8 cellular contexts compared by ENCODE assay signal in genomic region chr10:101001225-101002035, GRCh38. TPM values are rescaled to one million over a fixed set of nuclear protein-coding genes. Genes with fewer than 3 reads are reported as not detected.
DNase-seq lines count a peak whose midpoint lies in the region; ATAC-seq and TF ChIP-seq lines count a peak whose summit lies in the region.

No MANE protein-coding gene starts in this region.

- H3K9me3 ChIP-seq in ovary = no peaks in the 10 kb centered on the region

- TF ChIP-seq POLR2A in ovary (IDR thresholded peaks at IDR 0.05) (peak; percentile 78), GM18505 (IDR thresholded peaks at IDR 0.05; ENCODE audit: borderline replicate concordance, extremely low read depth, insufficient read depth, insufficient read length) (no peak)

- H3K27ac ChIP-seq in ovary = peak overlapping the region; percentile 99 to 100

- intact Hi-C loops in head of caudate nucleus (cut with DNase I) (no loop called here), ovary (cut with DNase I) (no loop called here)

- peak; percentile 84 for TF ChIP-seq EP300 in ovary (IDR thresholded peaks at IDR 0.05)

- H3K36me3 ChIP-seq in H7 (replicated peaks; ENCODE audit: control insufficient read depth, insufficient read depth, low read length) (peaks cover 14% of the 10 kb centered on the region), ovary (no peaks in the 10 kb centered on the region)

- H3K27me3 Mint-ChIP-seq in activated naive CD8-positive, alpha-beta T cell = no peaks in the 10 kb centered on the region

- no peak overlapping the region for H3K4me3 ChIP-seq in H7 (ENCODE audit: insufficient read depth, low read depth, low read length)
- H3K4me3 ChIP-seq in ovary = peak overlapping the region; percentile 93

- DNase-seq in H7 = peak; percentile 62
- peak; percentile 55 to 94 (median 80) for DNase-seq in head of caudate nucleus
- peak; percentile 83 to 93 (median 87) for DNase-seq in ovary
- no peak for DNase-seq in cerebellar cortex (ENCODE audit: low spot score)

- H3K27ac Mint-ChIP-seq in activated naive CD8-positive, alpha-beta T cell = peak overlapping the region; percentile 73

- no peaks in the 10 kb centered on the region for H3K36me3 Mint-ChIP-seq in activated naive CD8-positive, alpha-beta T cell

- ATAC-seq in HG03469 (IDR thresholded peaks at IDR 0.05; ENCODE audit: unreplicated experiment) (no peak), HG02973 (IDR thresholded peaks at IDR 0.05; ENCODE audit: unreplicated experiment) (no peak), GM18505 (IDR thresholded peaks at IDR 0.05; ENCODE audit: unreplicated experiment) (no peak)

- H3K4me1 Mint-ChIP-seq in activated naive CD8-positive, alpha-beta T cell (ENCODE audit: low read depth) = peaks cover 17% of the 10 kb centered on the region

- peak overlapping the region; percentile 84 for H3K4me3 Mint-ChIP-seq in activated naive CD8-positive, alpha-beta T cell

- 19 to 24% (median 20%) methylated on average over 10 of the region's 10 CpGs for WGBS in ovary, 3 donors

- H3K27me3 ChIP-seq in H7 (ENCODE audit: control insufficient read depth, insufficient read depth, low read length) (no peaks in the 10 kb centered on the region), ovary (no peaks in the 10 kb centered on the region)

- TF ChIP-seq CTCF in ovary (IDR thresholded peaks at IDR 0.05) = no peak

- no peaks in the 10 kb centered on the region for H3K9me3 Mint-ChIP-seq in activated naive CD8-positive, alpha-beta T cell (ENCODE audit: low read depth)

- H3K4me1 ChIP-seq in ovary (ENCODE audit: insufficient read depth) = peaks cover 14% of the 10 kb centered on the region

RNA-seq across cellular contexts. Expression of gene LZTS2, which starts 1.8 kb away (rescaled TPM):
- 107 and 108 TPM in 2 replicates for total RNA-seq in H7 (2014; rRNA removed; shearing (Covaris generic))
- 100 to 1,000 TPM in 2 of 7 donors, 10 to 100 TPM in 5; 60.6 to 121 (median 77.4) TPM for total RNA-seq in ovary
- polyA plus RNA-seq in ovary = 10 to 100 TPM in 1 of 2 donors, 1 to 10 TPM in 1; 9.4 to 93.9 TPM

RNA-seq across cellular contexts. Expression of gene TWNK, which starts 14.1 kb away (rescaled TPM):
- total RNA-seq in H7 (2014; rRNA removed; shearing (Covaris generic)) = 16.0 and 19.2 TPM in 2 replicates
- 10 to 100 TPM in 4 of 7 donors, 1 to 10 TPM in 3; 2.4 to 13.9 (median 10.7) TPM for total RNA-seq in ovary
- 10 to 100 TPM in 1 of 2 donors, 1 to 10 TPM in 1; 5.3 to 12.5 TPM for polyA plus RNA-seq in ovary

RNA-seq across cellular contexts. Expression of gene MRPL43, which starts 14.1 kb away (rescaled TPM):
- 106 and 107 TPM in 2 replicates for total RNA-seq in H7 (2014; rRNA removed; shearing (Covaris generic))
- total RNA-seq in ovary = 100 to 1,000 TPM in 1 of 7 donors, 10 to 100 TPM in 6; 68.2 to 113 (median 83.3) TPM
- polyA plus RNA-seq in ovary = 100 to 1,000 TPM in 1 of 2 donors, 10 to 100 TPM in 1; 56.6 to 126 TPM

RNA-seq across cellular contexts. Expression of gene PDZD7, which starts 29.5 kb away (rescaled TPM):
- 2.3 and 5.1 TPM in 2 replicates for total RNA-seq in H7 (2014; rRNA removed; shearing (Covaris generic))
- total RNA-seq in ovary = 1 to 10 TPM in 2 of 7 donors, under 1 TPM in 5; 0.56 to 1.2 (median 0.74) TPM
- polyA plus RNA-seq in ovary = under 1 TPM; 0.07 to 0.44 TPM

RNA-seq across cellular contexts. Expression of gene SFXN3, which starts 29.6 kb away (rescaled TPM):
- total RNA-seq in H7 (2014; rRNA removed; shearing (Covaris generic)) = 4.1 and 5.6 TPM in 2 replicates
- 10 to 100 TPM; 20.2 to 47.0 (median 28.6) TPM for total RNA-seq in ovary
- 10 to 100 TPM; 26.5 to 51.5 TPM for polyA plus RNA-seq in ovary
